Comparison of ENCODE assay signal across 8 cellular contexts in the genomic region with DNA sequence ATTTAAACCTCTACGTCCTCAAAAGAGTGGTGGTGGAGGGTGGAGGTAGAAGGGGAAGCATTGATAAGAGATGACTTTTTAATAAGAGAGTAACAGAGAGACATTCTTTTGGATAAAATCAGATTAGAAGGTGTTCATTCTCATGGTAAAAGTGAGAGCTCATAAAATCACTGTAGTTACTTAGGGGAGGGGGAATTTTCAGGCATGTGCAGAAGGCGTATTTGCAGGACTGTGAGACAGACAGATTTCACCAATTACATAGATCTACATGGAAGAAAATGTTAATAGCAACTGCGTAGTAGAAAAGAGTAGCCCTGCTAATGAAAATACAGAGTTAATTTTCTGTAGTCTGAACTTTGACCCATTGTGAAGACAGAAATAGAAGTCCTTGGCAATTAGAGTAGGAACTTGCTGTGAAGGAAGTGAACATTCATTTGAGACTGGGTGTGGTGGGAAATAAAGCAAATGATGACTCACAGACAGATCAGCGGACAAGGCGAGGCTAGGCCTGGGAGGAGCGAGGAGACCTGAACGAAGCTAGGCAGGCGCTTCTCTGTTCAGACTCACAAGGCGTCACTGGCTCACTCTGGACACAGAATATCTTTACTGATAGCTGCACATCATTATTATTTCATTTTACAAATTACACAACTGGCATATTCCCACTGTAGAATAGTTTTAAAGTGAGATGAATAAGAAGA. TPM values are rescaled to one million over a fixed set of nuclear protein-coding genes. Genes with fewer than 3 reads are reported as not detected.
DNase-seq lines count a peak whose midpoint lies in the region; ATAC-seq and TF ChIP-seq lines count a peak whose summit lies in the region.
"Had no signal": no experiment of that assay in that cellular context is flagged by ENCODE, and none has a peak within 500 bp of the region (broad histone marks: within the 10 kb centered on the region; RNA-seq: fewer than 3 reads in every experiment).

No MANE protein-coding gene starts in this region.

- H3K4me3 ChIP-seq in breast epithelium (no peak overlapping the region), lung (no peak overlapping the region)

- TF ChIP-seq POLR2A in breast epithelium (IDR thresholded peaks at IDR 0.05), result no peak

- H3K9me3 ChIP-seq in breast epithelium (no peaks in the 10 kb centered on the region), lung (ENCODE audit: control insufficient read depth in 2 of 2, insufficient read depth in 1 of 2, low read length in 1 of 2) (no peaks in the 10 kb centered on the region)

- H3K4me1 ChIP-seq in breast epithelium (no peaks in the 10 kb centered on the region), lung (ENCODE audit: control insufficient read depth in 2 of 2, insufficient read depth in 2 of 2, low read length in 2 of 2) (peaks cover 0 to 2% of the 10 kb centered on the region in 2 donors)

- H3K36me3 ChIP-seq in breast epithelium (no peaks in the 10 kb centered on the region), lung (ENCODE audit: control insufficient read depth in 2 of 2, insufficient read depth in 2 of 2, low read length in 2 of 2) (no peaks in the 10 kb centered on the region)

- 43 to 44% methylated on average over 9 of the region's 9 CpGs for WGBS in lung, 2 donors

- ATAC-seq in lung (ENCODE audit: insufficient read depth, low FRiP score), result peak; percentile 96
- no peak for ATAC-seq in HG02938 (IDR thresholded peaks at IDR 0.05; ENCODE audit: unreplicated experiment)

- H3K27me3 ChIP-seq in breast epithelium (peaks cover 0 to 14% of the 10 kb centered on the region in 2 donors), lung (ENCODE audit: control insufficient read depth, insufficient read depth) (peaks cover 4% of the 10 kb centered on the region)

- DNase-seq in HCEC 1CT (peak; percentile 88), SIG-M5 treated with dmso at 0.1 percent for 504 hours (lab: John Stamatoyannopoulos, UW; ENCODE audit: unreplicated experiment) (peak; percentile 92), breast epithelium (ENCODE audit: low spot score in 2 of 2) (peak; percentile 57 to 58), lung (ENCODE audit: low spot score) (peak; percentile 56), ureter (ENCODE audit: low spot score) (peak; percentile 77), NCI-H2107 treated with DMSO at 0.1 percent for 48 hours (lab: John Stamatoyannopoulos, UW; ENCODE audit: unreplicated experiment) (no peak)

- intact Hi-C loops in breast epithelium (cut with DNase I; ENCODE audit: low total_unique reads), result no loop called here

- no peak for TF ChIP-seq CTCF in breast epithelium (IDR thresholded peaks at IDR 0.05)
- no peak for TF ChIP-seq CTCF in lung (IDR thresholded peaks at IDR 0.05; ENCODE audit: control extremely low read depth, extremely low read depth)

- H3K27ac ChIP-seq in breast epithelium (peak overlapping the region; percentile 48), lung (ENCODE audit: low read depth in 1 of 2, low read length in 1 of 2) (peak overlapping the region in 1 of 2 donors; percentile 33)

RNA-seq across cellular contexts. Expression of a gene that starts 57.2 kb away (rescaled TPM):
- total RNA-seq in breast epithelium (not detected), lung (under 1 TPM; 0.09 to 0.28 TPM), ureter (0.26 TPM)
- under 1 TPM in 1 of 2 donors, not detected in 1; 0.01 TPM for polyA plus RNA-seq in lung
- total RNA-seq: SK-MEL-5 had no signal
